10 cellular contexts compared by ENCODE assay signal in genomic region chr4:147547314-147548056, GRCh38.
DNase-seq lines count a peak whose midpoint lies in the region; ATAC-seq and TF ChIP-seq lines count a peak whose summit lies in the region.
"Had no signal": no experiment of that assay in that cellular context is flagged by ENCODE, and none has a peak within 500 bp of the region (broad histone marks: within the 10 kb centered on the region; RNA-seq: fewer than 3 reads in every experiment).

No MANE protein-coding gene starts in this region.

- H3K9ac ChIP-seq in SK-N-SH = peak overlapping the region; percentile 39; the same call in 1 of the 2 replicates
- H3K9ac ChIP-seq: parathyroid adenoma had no signal

- POLR2A ChIA-PET in SK-N-SH (lab: Yijun Ruan, JAX) = no interaction called here

- H3F3A ChIP-seq in SK-N-SH (replicated peaks; ENCODE audit: insufficient read depth) = peaks cover 12% of the 10 kb centered on the region

- no peaks in the 10 kb centered on the region for H3K79me2 ChIP-seq in SK-N-SH (ENCODE audit: insufficient read depth)
- H3K79me2 ChIP-seq: parathyroid adenoma had no signal

- H3K9me3 ChIP-seq in SK-N-SH (no peaks in the 10 kb centered on the region), left lung (no peaks in the 10 kb centered on the region)

- H3K9me2 ChIP-seq in SK-N-SH = no peaks in the 10 kb centered on the region

- H3K4me3 ChIP-seq in SK-N-SH (ENCODE audit: low read depth in 2 of 2, low read length in 1 of 2) (no peak overlapping the region), left lung (no peak overlapping the region)

- H3K4me2 ChIP-seq in SK-N-SH = peak overlapping the region; percentile 14; the same call in 1 of the 2 replicates

- DNase-seq in ELR (ENCODE audit: low read depth) = peak; percentile 81
- no peak for DNase-seq in SK-N-SH
- DNase-seq in kidney glomerular epithelial cell (lab: John Stamatoyannopoulos, UW) = peak; percentile 17
- no peak for DNase-seq in left lung
- no peak for DNase-seq in NCI-H524 treated with DMSO at 0.1 percent for 48 hours (lab: John Stamatoyannopoulos, UW)
- DNase-seq in AML-193 (lab: John Stamatoyannopoulos, UW) = no peak
- DNase-seq: endodermal cell had no signal

- WGBS in SK-N-SH (ENCODE audit: low lambda C conversion rate) = 63% methylated on average over 4 of the region's 4 CpGs

- H3K36me3 ChIP-seq in SK-N-SH (replicated peaks in 1 of 2; ENCODE audit: control insufficient read depth in 1 of 2, insufficient read depth in 2 of 2, low read length in 1 of 2) = no peaks in the 10 kb centered on the region
- H3K36me3 ChIP-seq in left lung = no peaks in the 10 kb centered on the region

- H4K20me1 ChIP-seq in SK-N-SH (ENCODE audit: insufficient read depth) = no peaks in the 10 kb centered on the region

- CTCF ChIA-PET in SK-N-SH (lab: Yijun Ruan, JAX) = no interaction called here

- intact Hi-C loops in left lung (cut with DNase I) = no loop called here

- H3K27ac ChIP-seq in SK-N-SH (ENCODE audit: low read depth in 2 of 2, low read length in 1 of 2) (peak overlapping the region; percentile 74 to 90; a peak in 3 of 4 replicates), left lung (no peak overlapping the region)
- H3K27ac ChIP-seq: parathyroid adenoma had no signal

- H3K4me1 ChIP-seq in SK-N-SH (ENCODE audit: control insufficient read depth in 1 of 2, insufficient read depth in 2 of 2, low read depth in 1 of 2, low read length in 1 of 2) (peaks cover 2 to 28% of the 10 kb centered on the region in 2 experiments; a peak in 2 of 4 replicates), left lung (no peaks in the 10 kb centered on the region)
- H3K4me1 ChIP-seq: parathyroid adenoma had no signal

- ATAC-seq in GM21723 (IDR thresholded peaks at IDR 0.05; ENCODE audit: unreplicated experiment) (peak; percentile 33), left lung (no peak), HG02938 (IDR thresholded peaks at IDR 0.05; ENCODE audit: unreplicated experiment) (no peak)

- peak overlapping the region; percentile 18; the same call in 1 of the 2 replicates for H2AFZ ChIP-seq in SK-N-SH (ENCODE audit: low read depth)
- H2AFZ ChIP-seq: parathyroid adenoma had no signal

- H3K27me3 ChIP-seq in SK-N-SH (ENCODE audit: insufficient read depth) = no peaks in the 10 kb centered on the region
- H3K27me3 ChIP-seq in left lung = no peaks in the 10 kb centered on the region

- TF ChIP-seq RAD21 in SK-N-SH (IDR thresholded peaks at IDR 0.05; ENCODE audit: low read length) = no peak

- no peak for TF ChIP-seq CTCF in SK-N-SH (IDR thresholded peaks at IDR 0.05)
- TF ChIP-seq CTCF in left lung (IDR thresholded peaks at IDR 0.05) = no peak

- peak in 1 of 2 experiments; percentile 63; a peak in 1 of 4 replicates for TF ChIP-seq EP300 in SK-N-SH (IDR thresholded peaks at IDR 0.05; ENCODE audit: borderline replicate concordance in 1 of 2, low read depth in 1 of 2, low read length in 1 of 2)

TF ChIP-seq in SK-N-SH, 30 proteins besides CTCF, POLR2A, EP300 and RAD21:
- TF ChIP-seq NFIC (IDR thresholded peaks at IDR 0.05; ENCODE audit: borderline replicate concordance) = peak; percentile 12; the same call in 1 of the 2 replicates
- peak; percentile 63; the same call in 1 of the 2 replicates for TF ChIP-seq FOSL2 (IDR thresholded peaks at IDR 0.05; ENCODE audit: borderline replicate concordance, low read depth)
- TF ChIP-seq TEAD4 (IDR thresholded peaks at IDR 0.05; ENCODE audit: borderline replicate concordance, insufficient read depth) = peak; percentile 46; the same call in 1 of the 2 replicates
- TF ChIP-seq GABPA (IDR thresholded peaks at IDR 0.05; ENCODE audit: low read depth) = no peak
- peak; percentile 41 for TF ChIP-seq JUND (IDR thresholded peaks at IDR 0.05)
- no peak for TF ChIP-seq MXI1 (IDR thresholded peaks at IDR 0.05; ENCODE audit: low read depth, low read length)
- peak; percentile 69 for TF ChIP-seq TCF12 (IDR thresholded peaks at IDR 0.05)
- TF ChIP-seq PBX3 (IDR thresholded peaks at IDR 0.05) = peak; percentile 69
- TF ChIP-seq IRF3 (IDR thresholded peaks at IDR 0.05; ENCODE audit: low read depth, low read length) = no peak
- TF ChIP-seq RXRA (IDR thresholded peaks at IDR 0.05; ENCODE audit: borderline replicate concordance, low read depth) = no peak
- TF ChIP-seq NRF1 (IDR thresholded peaks at IDR 0.05; ENCODE audit: low read depth, low read length) = no peak

Comparison
In these comparisons a context has a peak if more than half of its experiments do, and no peak if none do; other contexts are left out.
1. DNase-seq: peak in ELR (single experiment) and kidney glomerular epithelial cell (single experiment); none in SK-N-SH (single experiment), left lung (0 of 2), NCI-H524 treated with DMSO at 0.1 percent for 48 hours (single experiment) and AML-193 (0 of 2).
2. H3K27ac ChIP-seq: peak in SK-N-SH (2 of 2); none in left lung (0 of 2).